ENCODE assay signal across 9 cellular contexts in the genomic region with DNA sequence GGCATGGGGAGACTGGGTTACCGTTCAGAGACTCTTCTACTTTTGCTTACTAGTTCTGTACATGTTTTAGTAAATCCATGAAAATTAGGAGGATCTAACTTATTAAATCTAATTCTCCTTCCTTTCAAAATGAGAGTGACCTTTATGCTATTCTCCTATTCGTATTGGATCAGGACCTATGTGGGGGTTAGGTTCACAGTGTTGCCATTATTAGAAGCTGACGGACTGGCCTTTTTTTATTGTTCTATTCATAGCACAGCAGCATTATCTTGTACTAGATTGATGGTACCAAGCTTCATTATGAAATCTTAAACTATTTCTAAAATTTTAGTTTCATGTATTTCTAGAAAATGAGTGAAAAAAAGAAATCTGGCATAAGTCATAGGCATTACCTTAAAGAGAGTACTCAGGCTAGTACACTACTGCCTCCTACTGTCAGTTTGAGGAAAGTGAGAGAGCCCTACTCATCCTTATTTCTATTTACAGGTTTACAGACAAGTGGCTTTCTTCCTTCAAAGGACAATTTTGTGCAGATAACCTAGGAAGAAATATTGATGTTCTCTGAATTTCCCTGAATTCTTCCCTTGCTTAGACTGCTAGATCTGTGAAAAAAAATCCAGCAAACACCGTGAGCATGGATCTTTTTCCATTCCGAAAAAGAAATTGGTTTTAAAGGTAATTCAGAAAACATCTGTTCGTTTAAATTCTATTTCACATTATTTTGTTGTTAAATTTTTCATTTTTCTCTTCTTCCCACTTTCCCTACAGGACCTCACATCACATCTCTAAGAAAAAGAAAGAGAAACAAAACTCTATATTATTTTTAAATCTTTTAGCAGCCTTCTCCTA.
DNase-seq lines count a peak whose midpoint lies in the region; ATAC-seq, FAIRE-seq and TF ChIP-seq lines count a peak whose summit lies in the region.
"Had no signal": no experiment of that assay in that cellular context is flagged by ENCODE, and none has a peak within 500 bp of the region (broad histone marks: within the 10 kb centered on the region; RNA-seq: fewer than 3 reads in every experiment).

No MANE protein-coding gene starts in this region.

- H2BK5ac ChIP-seq in mesendoderm (ENCODE audit: low read length), result no peak overlapping the region

- H3K27me3 ChIP-seq in dorsolateral prefrontal cortex (no peaks in the 10 kb centered on the region), mesendoderm (ENCODE audit: insufficient read depth, low read length, poor library complexity) (no peaks in the 10 kb centered on the region)

- H3K23ac ChIP-seq in mesendoderm (ENCODE audit: low read length), result no peak overlapping the region

- H2BK120ac ChIP-seq in mesendoderm (ENCODE audit: low read depth, low read length), result no peak overlapping the region

- H3K18ac ChIP-seq in mesendoderm (ENCODE audit: low read length), result no peak overlapping the region

- H3K4me1 ChIP-seq in mesendoderm (ENCODE audit: control insufficient read depth, low read depth, low read length), result no peaks in the 10 kb centered on the region

- H2BK15ac ChIP-seq in mesendoderm (replicated peaks; ENCODE audit: low read depth), result no peak overlapping the region

- ATAC-seq in GM19351 (IDR thresholded peaks at IDR 0.05; ENCODE audit: unreplicated experiment), result peak; percentile 75
- peak; percentile 71 for ATAC-seq in HG03469 (IDR thresholded peaks at IDR 0.05; ENCODE audit: unreplicated experiment)

- H3K4ac ChIP-seq in mesendoderm (ENCODE audit: low read depth, low read length), result no peak overlapping the region

- H3K27ac ChIP-seq in dorsolateral prefrontal cortex (no peak overlapping the region), mesendoderm (ENCODE audit: low read depth, low read length) (no peak overlapping the region)
- H3K27ac ChIP-seq: skin epidermis had no signal

- no peak overlapping the region for H4K8ac ChIP-seq in mesendoderm (ENCODE audit: low read depth, low read length)

- no peak overlapping the region for H3K9ac ChIP-seq in mesendoderm (ENCODE audit: low read length)

- TF ChIP-seq CTCF in D721Med (IDR thresholded peaks at IDR 0.05; ENCODE audit: insufficient read depth, missing control alignments) (peak; percentile 76), dorsolateral prefrontal cortex (IDR thresholded peaks at IDR 0.05 in 54 of 56, conservative IDR thresholded peaks at IDR 0.05 in 2 of 56; ENCODE audit: low read depth in 1 of 56, partially characterized antibody in 56 of 56) (peak; percentile 26 to 76 (median 62))

- no peak overlapping the region for H3K4me2 ChIP-seq in mesendoderm (ENCODE audit: low read length)

- no peak overlapping the region for H2AK5ac ChIP-seq in mesendoderm (ENCODE audit: low read length)

- FAIRE-seq in D721Med (lab: Jason Lieb, UNC), result peak; percentile 93

- intact Hi-C loops in dorsolateral prefrontal cortex (cut with DNase I), result loop anchor here in 1 of 2 donors (5.0 kb wide), 1 partner anchor 286 kb away; no protein-coding TSS in a partner anchor

- DNase-seq in D721Med (ENCODE audit: insufficient read length, low spot score), result no peak
- DNase-seq in OCI-M1 (lab: John Stamatoyannopoulos, UW), result peak; percentile 78
- no peak for DNase-seq in dorsolateral prefrontal cortex
- peak; percentile 64 for DNase-seq in mesendoderm
- no peak for DNase-seq in activated CD4-positive, CD25-positive, alpha-beta regulatory T cell treated with anti-CD3 and anti-CD28 coated beads, Interleukin-2, amount 50 U/mL, for 72 hours
- DNase-seq in NCI-H187 treated with DMSO at 0.1 percent for 48 hours (lab: John Stamatoyannopoulos, UW), result no peak

- no peak overlapping the region for H3K56ac ChIP-seq in mesendoderm (ENCODE audit: low read length)

- no peaks in the 10 kb centered on the region for H3K36me3 ChIP-seq in mesendoderm (ENCODE audit: control insufficient read depth, insufficient read depth, low read length)

- no peaks in the 10 kb centered on the region for H3K79me1 ChIP-seq in mesendoderm (ENCODE audit: low read length)

- H3K4me3 ChIP-seq in dorsolateral prefrontal cortex, result no peak overlapping the region
- H3K4me3 ChIP-seq in mesendoderm (ENCODE audit: low read length), result no peak overlapping the region
- H3K4me3 ChIP-seq: skin epidermis had no signal

- WGBS in mesendoderm (ENCODE audit: extremely low coverage, insufficient coverage, low lambda C conversion rate), result no CpG with 5 or more reads among the region's 6 CpGs

- no peaks in the 10 kb centered on the region for H3K79me2 ChIP-seq in mesendoderm (ENCODE audit: control insufficient read depth, insufficient read depth, low read length)

- no peak overlapping the region for H4K5ac ChIP-seq in mesendoderm (ENCODE audit: low read length)

Comparison
In these comparisons a context has a peak if more than half of its experiments do, and no peak if none do; other contexts are left out.
1. DNase-seq: peak in OCI-M1 (single experiment) and mesendoderm (single experiment); none in D721Med (single experiment), dorsolateral prefrontal cortex (0 of 10), activated CD4-positive, CD25-positive, alpha-beta regulatory T cell treated with anti-CD3 and anti-CD28 coated beads, Interleukin-2, amount 50 U/mL, for 72 hours (single experiment) and NCI-H187 treated with DMSO at 0.1 percent for 48 hours (single experiment).